In genomic region chr4:3485011-3485881, GRCh38 we compare ENCODE assay signal across 12 cellular contexts. TPM values are rescaled to one million over a fixed set of nuclear protein-coding genes. Genes with fewer than 3 reads are reported as not detected.
DNase-seq lines count a peak whose midpoint lies in the region; ATAC-seq and TF ChIP-seq lines count a peak whose summit lies in the region.
"Had no signal": no experiment of that assay in that cellular context is flagged by ENCODE, and none has a peak within 500 bp of the region (broad histone marks: within the 10 kb centered on the region; RNA-seq: fewer than 3 reads in every experiment).

No MANE protein-coding gene starts in this region.

- H3K4me3 Mint-ChIP-seq in H9 = no peak overlapping the region

- no peak overlapping the region for H4K8ac ChIP-seq in H9 (replicated peaks; ENCODE audit: insufficient read length, low read depth, low read length)

- DNase-seq in ELF-1 (ENCODE audit: low read depth, low spot score) (peak; percentile 52), NB4 (ENCODE audit: low read depth) (peak; percentile 89), epithelial cell of prostate (ENCODE audit: low read depth, low spot score) (no peak), prostate gland (ENCODE audit: low spot score) (no peak), vagina (ENCODE audit: extremely low spot score in 2 of 2) (no peak), H9 (no peak)
- DNase-seq: DND-41, HCEC 1CT, mesendoderm, T-cell had no signal

- H3K23me2 ChIP-seq in H9 (ENCODE audit: insufficient read length, low read depth, low read length, poor library complexity, severe bottlenecking) = peaks cover 4% of the 10 kb centered on the region

- H3K9ac ChIP-seq in H9 (ENCODE audit: extremely low read depth, insufficient read length, low read length) = no peak overlapping the region

- no peak overlapping the region; the same call in 1 of the 2 replicates for H3K14ac ChIP-seq in H9 (ENCODE audit: insufficient read depth, low read length)

- H3K9me3 Mint-ChIP-seq in H9 = no peaks in the 10 kb centered on the region
- H3K9me3 Mint-ChIP-seq: T-cell had no signal

- no peak overlapping the region for H3K56ac ChIP-seq in H9 (ENCODE audit: insufficient read length, low read depth, low read length)

- no peak overlapping the region for H2AK5ac ChIP-seq in H9 (ENCODE audit: insufficient read length, low read length)

- H3K4me1 ChIP-seq in prostate gland (replicated peaks) (peaks cover 17% of the 10 kb centered on the region), vagina (peaks cover 25% of the 10 kb centered on the region), H9 (ENCODE audit: insufficient read depth, low read length) (peaks cover 4% of the 10 kb centered on the region; the same call in 1 of the 2 replicates)

- no peak overlapping the region for H3T11ph ChIP-seq in H9 (ENCODE audit: low read length)

- H2BK120ac ChIP-seq in H9 (ENCODE audit: low read depth, low read length, poor library complexity, severe bottlenecking) = no peak overlapping the region

- H3K18ac ChIP-seq in H9 (ENCODE audit: insufficient read length, low read depth, low read length) = no peak overlapping the region

- H2AFZ ChIP-seq in H9 (ENCODE audit: low read length) = no peak overlapping the region

- no peak overlapping the region for H4K91ac ChIP-seq in H9 (ENCODE audit: insufficient read length, low read depth, low read length)

- H2BK20ac ChIP-seq in H9 (ENCODE audit: low read depth, low read length, poor library complexity, severe bottlenecking) = no peak overlapping the region

- intact Hi-C loops in prostate gland (cut with DNase I) = no loop called here
- intact Hi-C loops in vagina (cut with DNase I) = no loop called here

- no peak overlapping the region for H3K27ac Mint-ChIP-seq in H9
- H3K27ac Mint-ChIP-seq: T-cell had no signal

- no peaks in the 10 kb centered on the region for H3K9me3 ChIP-seq in prostate gland
- H3K9me3 ChIP-seq in vagina = no peaks in the 10 kb centered on the region
- H3K9me3 ChIP-seq in H9 (ENCODE audit: control insufficient read depth, low read depth, low read length) = no peaks in the 10 kb centered on the region

- H3K27ac ChIP-seq in epithelial cell of prostate (peak overlapping the region; percentile 87), prostate gland (peak overlapping the region; percentile 43 to 53), vagina (no peak overlapping the region), H9 (ENCODE audit: insufficient read length, low read depth, low read length) (no peak overlapping the region)

- H3K79me1 ChIP-seq in H9 (ENCODE audit: insufficient read depth, low read depth, low read length, poor library complexity, severe bottlenecking) = no peaks in the 10 kb centered on the region

- TF ChIP-seq CTCF in NB4 (IDR thresholded peaks at IDR 0.05; ENCODE audit: low read depth, low read length) (no peak), prostate gland (IDR thresholded peaks at IDR 0.05) (no peak), vagina (IDR thresholded peaks at IDR 0.05) (no peak), H9 (conservative IDR thresholded peaks at IDR 0.05) (no peak)

- H4K5ac ChIP-seq in H9 (ENCODE audit: insufficient read length, low read depth, low read length) = no peak overlapping the region

- no peak overlapping the region for H3K4me3 ChIP-seq in NB4 (ENCODE audit: low read depth, low read length)
- no peak overlapping the region for H3K4me3 ChIP-seq in prostate gland
- H3K4me3 ChIP-seq in vagina = no peak overlapping the region

- H3K36me3 ChIP-seq in prostate gland (no peaks in the 10 kb centered on the region), vagina (no peaks in the 10 kb centered on the region)

- no peak for ATAC-seq in GM18870 (IDR thresholded peaks at IDR 0.05; ENCODE audit: unreplicated experiment)
- no peak for ATAC-seq in GM18907 (IDR thresholded peaks at IDR 0.05; ENCODE audit: unreplicated experiment)
- ATAC-seq: T-cell had no signal

- no peak overlapping the region for H3K23ac ChIP-seq in H9 (ENCODE audit: insufficient read length, low read depth, low read length)

- H3K4me2 ChIP-seq in H9 (ENCODE audit: insufficient read depth, insufficient read length, low read length) = no peak overlapping the region

- H2BK12ac ChIP-seq in H9 (ENCODE audit: insufficient read length, low read depth, low read length) = no peak overlapping the region

- TF ChIP-seq POLR2A in NB4 (IDR thresholded peaks at IDR 0.05; ENCODE audit: extremely low read depth, insufficient read length) (no peak), prostate gland (IDR thresholded peaks at IDR 0.05) (no peak), vagina (IDR thresholded peaks at IDR 0.05) (no peak)

- no peak overlapping the region for H2BK5ac ChIP-seq in H9 (ENCODE audit: insufficient read length, low read length)

- H3K79me2 ChIP-seq in H9 (ENCODE audit: insufficient read depth, low read length) = no peaks in the 10 kb centered on the region

- no peaks in the 10 kb centered on the region for H4K20me1 ChIP-seq in H9 (ENCODE audit: control insufficient read depth, insufficient read depth, insufficient read length)

- no peak overlapping the region for H2BK15ac ChIP-seq in H9 (ENCODE audit: low read depth, low read length)

- H3K27me3 ChIP-seq in prostate gland (replicated peaks; ENCODE audit: insufficient read depth) (no peaks in the 10 kb centered on the region), vagina (no peaks in the 10 kb centered on the region), H9 (ENCODE audit: insufficient read depth, low read length) (peaks cover 18% of the 10 kb centered on the region; the same call in 1 of the 2 replicates)

- peaks cover 91% of the 10 kb centered on the region for H3K27me3 Mint-ChIP-seq in H9 (ENCODE audit: low read depth)

- WGBS in prostate gland = 26% methylated on average over 28 of the region's 38 CpGs
- no CpG with 5 or more reads among the region's 38 CpGs for WGBS in H9 (ENCODE audit: extremely low coverage, insufficient read length, low lambda C conversion rate)

- no peak overlapping the region for H3K4ac ChIP-seq in H9 (ENCODE audit: low read depth, low read length)

- no peaks in the 10 kb centered on the region for H3K36me3 Mint-ChIP-seq in H9 (ENCODE audit: insufficient read depth in 1 of 3, low read depth in 3 of 3)
- H3K36me3 Mint-ChIP-seq: T-cell had no signal

- peaks cover 23 to 50% of the 10 kb centered on the region in 2 experiments for H3K4me1 Mint-ChIP-seq in H9

RNA-seq across cellular contexts. Expression of gene DOK7, which starts 22.1 kb away (rescaled TPM):
- total RNA-seq in prostate gland (10 to 100 TPM in 1 of 2 donors, 1 to 10 TPM in 1; 8.2 to 16.4 TPM), vagina (4.7 TPM), H9 (2021) (0.26 TPM in 1 of 2 replicates, not detected in the other)

RNA-seq across cellular contexts. Expression of gene HGFAC, which starts 43.5 kb away (rescaled TPM):
- total RNA-seq in prostate gland = 1 to 10 TPM in 1 of 2 donors, under 1 TPM in 1; 0.27 to 1.9 TPM
- total RNA-seq in vagina = not detected
- total RNA-seq in H9 (2021) = 0.33 and 0.37 TPM in 2 replicates

RNA-seq across cellular contexts. Expression of gene LRPAP1, which starts 47.0 kb away (rescaled TPM):
- total RNA-seq in prostate gland (100 to 1,000 TPM; 175 to 270 TPM), vagina (98.7 TPM), H9 (2021) (84.3 and 85.9 TPM in 2 replicates)

Comparison
In these comparisons a context has a peak if more than half of its experiments do, and no peak if none do; other contexts are left out.
1. DNase-seq: peak in ELF-1 (single experiment) and NB4 (single experiment); none in epithelial cell of prostate (single experiment), prostate gland (single experiment), vagina (0 of 2) and H9 (single experiment).
2. H3K27ac ChIP-seq: peak in epithelial cell of prostate (single experiment) and prostate gland (2 of 2); none in vagina (single experiment) and H9 (single experiment).